ENCODE assay signal across 9 cellular contexts in the genomic region with DNA sequence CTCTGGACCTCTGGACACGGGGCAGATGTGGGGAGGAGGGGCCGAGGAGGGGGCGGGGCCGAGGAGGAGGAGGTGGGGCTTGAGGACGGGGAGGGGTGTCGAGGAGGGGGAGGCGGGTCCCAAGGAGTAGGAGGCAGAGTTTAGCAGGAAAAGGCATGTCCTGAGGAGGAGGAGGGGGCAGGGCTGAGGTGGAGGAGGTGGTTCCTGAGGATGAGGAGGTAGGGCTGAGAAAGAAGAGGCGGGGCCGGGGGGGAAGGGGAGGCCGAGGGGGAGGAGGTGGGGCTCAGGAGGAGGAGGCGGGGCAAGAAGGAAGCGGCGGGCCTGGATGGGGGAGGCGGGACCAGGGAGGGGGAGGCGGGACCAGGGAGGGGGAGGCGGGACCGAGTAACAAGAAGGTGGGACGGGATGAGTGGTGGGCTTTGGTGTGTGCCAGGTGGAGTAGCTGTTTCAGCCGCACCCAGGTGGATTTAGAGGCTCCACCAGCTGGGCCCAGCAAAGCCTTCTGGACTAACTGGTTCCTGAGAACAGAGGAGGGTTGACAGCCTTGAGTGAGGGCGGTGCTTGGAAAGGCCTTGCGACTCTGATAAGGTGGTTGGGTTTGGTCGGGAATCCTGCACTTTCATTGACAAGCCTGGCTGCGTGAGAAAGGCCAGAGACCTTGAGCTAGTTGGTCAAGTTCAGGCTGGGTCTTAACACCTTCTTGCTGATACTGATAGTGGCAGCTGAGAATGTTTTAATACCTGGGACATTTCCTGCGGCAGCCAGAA. TPM values are rescaled to one million over a fixed set of nuclear protein-coding genes. Genes with fewer than 3 reads are reported as not detected.
A peak's percentile ranks its signal among the peaks of the same experiment; 100 is the strongest.
DNase-seq lines count a peak whose midpoint lies in the region; ATAC-seq, FAIRE-seq and TF ChIP-seq lines count a peak whose summit lies in the region.
"Had no signal": no experiment of that assay in that cellular context is flagged by ENCODE, and none has a peak within 500 bp of the region (broad histone marks: within the 10 kb centered on the region; RNA-seq: fewer than 3 reads in every experiment).

No MANE protein-coding gene starts in this region.

- H2BK15ac ChIP-seq in mesendoderm (replicated peaks; ENCODE audit: low read depth): no peak overlapping the region

- H3K4me3 ChIP-seq in GM12865 (ENCODE audit: low read depth, low read length) (no peak overlapping the region), SK-N-MC (peak overlapping the region; percentile 30; the same call in 1 of the 2 replicates), mesendoderm (ENCODE audit: low read length) (no peak overlapping the region)

- no CpG with 5 or more reads among the region's 24 CpGs for WGBS in mesendoderm (ENCODE audit: extremely low coverage, insufficient coverage, low lambda C conversion rate)

- H3K9me3 ChIP-seq in SK-N-MC (ENCODE audit: low read depth, low read length): no peaks in the 10 kb centered on the region

- H4K5ac ChIP-seq in mesendoderm (ENCODE audit: low read length): no peak overlapping the region

- H3K18ac ChIP-seq in mesendoderm (ENCODE audit: low read length): no peak overlapping the region

- peak; percentile 63 for DNase-seq in GM12865 (ENCODE audit: low read depth)
- DNase-seq in SK-N-MC (ENCODE audit: low read depth, low spot score): no peak
- peak; percentile 92 for DNase-seq in ecto neural progenitor cell (ENCODE audit: low spot score)
- DNase-seq in mesendoderm: peak; percentile 99
- peak; percentile 51 for DNase-seq in urothelium cell line (ENCODE audit: low spot score)
- DNase-seq in AML-193 (lab: John Stamatoyannopoulos, UW): no peak
- DNase-seq: stimulated activated naive B cell treated with anti-CD40 and anti-IgM and Interleukin-4, amounts not matched to agents 10 μg/mL and 1 μg/mL and 100 μg/mL, for 72 hours had no signal

- H3K9ac ChIP-seq in SK-N-MC (ENCODE audit: insufficient read length): no peak overlapping the region
- no peak overlapping the region for H3K9ac ChIP-seq in mesendoderm (ENCODE audit: low read length)

- H3K4me2 ChIP-seq in mesendoderm (ENCODE audit: low read length): peak overlapping the region; percentile 48

- H3K23ac ChIP-seq in mesendoderm (ENCODE audit: low read length): no peak overlapping the region

- H2BK120ac ChIP-seq in mesendoderm (ENCODE audit: low read depth, low read length): no peak overlapping the region

- H3K27ac ChIP-seq in SK-N-MC (peak overlapping the region; percentile 60), mesendoderm (ENCODE audit: low read depth, low read length) (no peak overlapping the region)

- ATAC-seq in HG02588 (IDR thresholded peaks at IDR 0.05; ENCODE audit: unreplicated experiment): no peak
- no peak for ATAC-seq in GM18907 (IDR thresholded peaks at IDR 0.05; ENCODE audit: unreplicated experiment)

- no peak overlapping the region for H2BK5ac ChIP-seq in mesendoderm (ENCODE audit: low read length)

- no peaks in the 10 kb centered on the region for H3K27me3 ChIP-seq in mesendoderm (ENCODE audit: insufficient read depth, low read length, poor library complexity)

- peaks cover 9% of the 10 kb centered on the region for H3K4me1 ChIP-seq in mesendoderm (ENCODE audit: control insufficient read depth, low read depth, low read length)

- H2AK5ac ChIP-seq in mesendoderm (ENCODE audit: low read length): no peak overlapping the region

- no peak overlapping the region for H3K4ac ChIP-seq in mesendoderm (ENCODE audit: low read depth, low read length)

- TF ChIP-seq CTCF in GM12865 (IDR thresholded peaks at IDR 0.05; ENCODE audit: insufficient read depth, low read depth, low read length, missing control alignments): no peak

- peaks cover 25% of the 10 kb centered on the region for H3K36me3 ChIP-seq in SK-N-MC (ENCODE audit: insufficient read depth, low read length)
- H3K36me3 ChIP-seq in mesendoderm (ENCODE audit: control insufficient read depth, insufficient read depth, low read length): no peaks in the 10 kb centered on the region

- no peak overlapping the region for H3K56ac ChIP-seq in mesendoderm (ENCODE audit: low read length)

- no peak overlapping the region for H4K8ac ChIP-seq in mesendoderm (ENCODE audit: low read depth, low read length)

- no peak for FAIRE-seq in urothelium cell line (lab: Jason Lieb, UNC)

- H3K79me1 ChIP-seq in mesendoderm (ENCODE audit: low read length): peaks cover 22% of the 10 kb centered on the region

- H3K79me2 ChIP-seq in mesendoderm (ENCODE audit: control insufficient read depth, insufficient read depth, low read length): peaks cover 12% of the 10 kb centered on the region

RNA-seq across cellular contexts. Expression of a gene that starts 7.7 kb away (rescaled TPM):
- 154 TPM for polyA plus RNA-seq in mesendoderm (2013, experiment 1 of 2)
- polyA plus RNA-seq in mesendoderm (2013, experiment 2 of 2): 152 TPM

RNA-seq across cellular contexts. Expression of a gene that starts 18.9 kb away (rescaled TPM):
- 28.6 TPM for polyA plus RNA-seq in mesendoderm (2013, experiment 1 of 2)
- 30.0 TPM for polyA plus RNA-seq in mesendoderm (2013, experiment 2 of 2)

RNA-seq across cellular contexts. Expression of a gene that starts 34.8 kb away (rescaled TPM):
- 158 TPM for polyA plus RNA-seq in mesendoderm (2013, experiment 1 of 2)
- polyA plus RNA-seq in mesendoderm (2013, experiment 2 of 2): 164 TPM

RNA-seq across cellular contexts. Expression of a gene that starts 41.2 kb away (rescaled TPM):
- polyA plus RNA-seq in mesendoderm (2013, experiment 1 of 2): 47.1 TPM
- 46.7 TPM for polyA plus RNA-seq in mesendoderm (2013, experiment 2 of 2)

RNA-seq across cellular contexts. Expression of a gene that starts 45.8 kb away (rescaled TPM):
- 0.03 TPM for polyA plus RNA-seq in mesendoderm (2013, experiment 1 of 2)
- not detected for polyA plus RNA-seq in mesendoderm (2013, experiment 2 of 2)

Comparison
In these comparisons a context has a peak if more than half of its experiments do, and no peak if none do; other contexts are left out.
1. DNase-seq: peak in GM12865 (single experiment), ecto neural progenitor cell (single experiment), mesendoderm (single experiment) and urothelium cell line (single experiment); none in SK-N-MC (single experiment) and AML-193 (0 of 2).